In the genomic region with DNA sequence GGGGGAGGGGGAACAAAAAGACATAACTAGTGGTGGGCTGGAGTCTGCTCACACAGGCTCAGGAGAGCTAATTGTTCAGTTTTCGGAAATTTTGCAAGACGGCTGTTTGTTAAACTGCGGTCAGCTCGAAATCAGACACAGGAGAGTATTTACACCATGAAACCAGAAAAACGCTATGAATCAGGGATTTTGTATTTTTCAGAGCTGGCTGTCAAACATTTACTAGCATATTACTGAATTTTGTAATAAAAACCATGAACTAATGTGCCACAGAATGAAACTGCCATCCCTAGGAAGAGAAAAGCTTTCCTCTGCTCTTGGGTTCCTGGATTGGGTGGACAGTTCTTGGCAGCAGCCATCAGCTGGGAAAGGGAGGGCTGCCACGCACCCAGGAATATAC, we compare ENCODE assay signal across 32 cellular contexts. TPM values are rescaled to one million over a fixed set of nuclear protein-coding genes. Genes with fewer than 3 reads are reported as not detected.
"Had no signal": no experiment of that assay in that cellular context is flagged by ENCODE, and none has a peak within 500 bp of the region (broad histone marks: within the 10 kb centered on the region; RNA-seq: fewer than 3 reads in every experiment).

No MANE protein-coding gene starts in this region.

- H3K4me3 Mint-ChIP-seq: activated CD4-positive, alpha-beta memory T cell treated with anti-CD3 and anti-CD28 coated beads for 36 hours; activated CD4-positive, alpha-beta T cell treated with anti-CD3 and anti-CD28 coated beads for 36 hours; activated CD4-positive, alpha-beta T cell treated with anti-CD3 and anti-CD28 coated beads, Interleukin-2, amount 10 ng/mL, durations not matched to agents 24 days and 14 days; activated CD8-positive, alpha-beta memory T cell treated with anti-CD3 and anti-CD28 coated beads, Interleukin-2, amount 10 ng/mL, durations not matched to agents 7 days and 5 days; activated CD8-positive, alpha-beta T cell treated with anti-CD3 and anti-CD28 coated beads, Interleukin-2, amount 10 ng/mL, durations not matched to agents 7 days and 5 days; activated naive CD4-positive, alpha-beta T cell treated with anti-CD3 and anti-CD28 coated beads for 36 hours; activated naive CD4-positive, alpha-beta T cell treated with anti-CD3 and anti-CD28 coated beads, Interleukin-2, amount 50 U/mL, for 24 hours; activated naive CD8-positive, alpha-beta T cell treated with anti-CD3 and anti-CD28 coated beads for 36 hours; activated naive CD8-positive, alpha-beta T cell treated with anti-CD3 and anti-CD28 coated beads, Interleukin-2, amount 50 U/mL, for 24 hours; activated T-helper 1 cell treated with anti-CD3 and anti-CD28 coated beads, Interleukin-12 subunit alpha, Interleukin-12 subunit beta, Interleukin-2, Interleukin-4 antibody, amounts not matched to agents 30 ng/mL and 10 ng/mL and 1 ng/mL, durations not matched to agents 14 hours and 24 hours and 36 hours; T-helper 17 cell had no signal

- H3K9me3 ChIP-seq: adrenal gland, body of pancreas, colonic mucosa, esophagus squamous epithelium had no signal

- H3K27me3 ChIP-seq: adrenal gland, body of pancreas, colonic mucosa, esophagus squamous epithelium, foreskin keratinocyte, gastrocnemius medialis, heart left ventricle had no signal

- H3K4me1 Mint-ChIP-seq: activated CD4-positive, alpha-beta T cell treated with anti-CD3 and anti-CD28 coated beads for 36 hours; activated CD4-positive, alpha-beta T cell treated with anti-CD3 and anti-CD28 coated beads, Interleukin-2, amount 10 ng/mL, durations not matched to agents 24 days and 14 days; activated CD8-positive, alpha-beta memory T cell treated with anti-CD3 and anti-CD28 coated beads, Interleukin-2, amount 10 ng/mL, durations not matched to agents 7 days and 5 days; activated naive CD4-positive, alpha-beta T cell treated with anti-CD3 and anti-CD28 coated beads, Interleukin-2, amount 50 U/mL, for 24 hours; activated naive CD8-positive, alpha-beta T cell treated with anti-CD3 and anti-CD28 coated beads for 36 hours; activated naive CD8-positive, alpha-beta T cell treated with anti-CD3 and anti-CD28 coated beads, Interleukin-2, amount 50 U/mL, for 24 hours; T-helper 17 cell had no signal

- H3K9me3 Mint-ChIP-seq: activated CD4-positive, alpha-beta memory T cell treated with anti-CD3 and anti-CD28 coated beads for 36 hours; activated CD4-positive, alpha-beta T cell treated with anti-CD3 and anti-CD28 coated beads, Interleukin-2, amount 10 ng/mL, durations not matched to agents 24 days and 14 days; activated naive CD4-positive, alpha-beta T cell treated with anti-CD3 and anti-CD28 coated beads for 36 hours; activated naive CD4-positive, alpha-beta T cell treated with anti-CD3 and anti-CD28 coated beads, Interleukin-2, amount 50 U/mL, for 24 hours; activated naive CD8-positive, alpha-beta T cell treated with anti-CD3 and anti-CD28 coated beads, Interleukin-2, amount 50 U/mL, for 24 hours; activated T-helper 1 cell treated with anti-CD3 and anti-CD28 coated beads, Interleukin-12 subunit alpha, Interleukin-12 subunit beta, Interleukin-2, Interleukin-4 antibody, amounts not matched to agents 30 ng/mL and 10 ng/mL and 1 ng/mL, durations not matched to agents 14 hours and 24 hours and 36 hours; activated T-helper 2 cell treated with anti-CD3 and anti-CD28 coated beads, Interferon-gamma antibody, Interleukin-2, Interleukin-4, amounts not matched to agents 10 μg/mL and 5 μg/mL and 100 μg/mL, durations not matched to agents 14 hours and 24 hours and 36 hours had no signal

- H3K27ac Mint-ChIP-seq: activated CD4-positive, alpha-beta memory T cell treated with anti-CD3 and anti-CD28 coated beads for 36 hours; activated CD4-positive, alpha-beta T cell treated with anti-CD3 and anti-CD28 coated beads for 36 hours; activated CD4-positive, alpha-beta T cell treated with anti-CD3 and anti-CD28 coated beads, Interleukin-2, amount 10 ng/mL, durations not matched to agents 24 days and 14 days; activated CD8-positive, alpha-beta memory T cell treated with anti-CD3 and anti-CD28 coated beads, Interleukin-2, amount 10 ng/mL, durations not matched to agents 7 days and 5 days; activated CD8-positive, alpha-beta T cell treated with anti-CD3 and anti-CD28 coated beads, Interleukin-2, amount 10 ng/mL, durations not matched to agents 7 days and 5 days; activated naive CD4-positive, alpha-beta T cell treated with anti-CD3 and anti-CD28 coated beads for 36 hours; activated naive CD4-positive, alpha-beta T cell treated with anti-CD3 and anti-CD28 coated beads, Interleukin-2, amount 50 U/mL, for 24 hours; activated naive CD8-positive, alpha-beta T cell treated with anti-CD3 and anti-CD28 coated beads for 36 hours; activated naive CD8-positive, alpha-beta T cell treated with anti-CD3 and anti-CD28 coated beads, Interleukin-2, amount 50 U/mL, for 24 hours; activated T-helper 1 cell treated with anti-CD3 and anti-CD28 coated beads, Interleukin-12 subunit alpha, Interleukin-12 subunit beta, Interleukin-2, Interleukin-4 antibody, amounts not matched to agents 30 ng/mL and 10 ng/mL and 1 ng/mL, durations not matched to agents 14 hours and 24 hours and 36 hours; activated T-helper 2 cell treated with anti-CD3 and anti-CD28 coated beads, Interferon-gamma antibody, Interleukin-2, Interleukin-4, amounts not matched to agents 10 μg/mL and 5 μg/mL and 100 μg/mL, durations not matched to agents 14 hours and 24 hours and 36 hours; T-helper 17 cell had no signal

- H3K36me3 ChIP-seq: adrenal gland, colonic mucosa, esophagus squamous epithelium, gastrocnemius medialis, heart left ventricle had no signal

- H3K4me1 ChIP-seq: adrenal gland, body of pancreas, colonic mucosa, esophagus squamous epithelium, foreskin keratinocyte, gastrocnemius medialis, heart left ventricle had no signal

- H3K36me3 Mint-ChIP-seq: activated CD4-positive, alpha-beta memory T cell treated with anti-CD3 and anti-CD28 coated beads for 36 hours; activated CD8-positive, alpha-beta memory T cell treated with anti-CD3 and anti-CD28 coated beads, Interleukin-2, amount 10 ng/mL, durations not matched to agents 7 days and 5 days; activated naive CD4-positive, alpha-beta T cell treated with anti-CD3 and anti-CD28 coated beads, Interleukin-2, amount 50 U/mL, for 24 hours; activated naive CD8-positive, alpha-beta T cell treated with anti-CD3 and anti-CD28 coated beads for 36 hours had no signal

- H3K27ac ChIP-seq: adrenal gland, body of pancreas, colonic mucosa, epithelial cell of prostate, esophagus squamous epithelium, foreskin keratinocyte, gastrocnemius medialis, heart left ventricle had no signal

- H3K4me3 ChIP-seq: adrenal gland, body of pancreas, colonic mucosa, esophagus squamous epithelium, gastrocnemius medialis, heart left ventricle had no signal

- ATAC-seq: activated CD4-positive, alpha-beta T cell treated with anti-CD3 and anti-CD28 coated beads for 36 hours; activated CD8-positive, alpha-beta memory T cell treated with anti-CD3 and anti-CD28 coated beads, Interleukin-2, amount 10 ng/mL, durations not matched to agents 7 days and 5 days; activated CD8-positive, alpha-beta T cell treated with anti-CD3 and anti-CD28 coated beads, Interleukin-2, amount 10 ng/mL, durations not matched to agents 7 days and 5 days; activated naive CD8-positive, alpha-beta T cell treated with anti-CD3 and anti-CD28 coated beads, Interleukin-2, amount 50 U/mL, for 24 hours; body of pancreas; foreskin keratinocyte; gastrocnemius medialis; heart left ventricle; T-helper 17 cell had no signal

- H3K27me3 Mint-ChIP-seq: activated CD4-positive, alpha-beta memory T cell treated with anti-CD3 and anti-CD28 coated beads for 36 hours; activated CD4-positive, alpha-beta T cell treated with anti-CD3 and anti-CD28 coated beads for 36 hours; activated CD4-positive, alpha-beta T cell treated with anti-CD3 and anti-CD28 coated beads, Interleukin-2, amount 10 ng/mL, durations not matched to agents 24 days and 14 days; activated CD8-positive, alpha-beta memory T cell treated with anti-CD3 and anti-CD28 coated beads, Interleukin-2, amount 10 ng/mL, durations not matched to agents 7 days and 5 days; activated naive CD8-positive, alpha-beta T cell treated with anti-CD3 and anti-CD28 coated beads for 36 hours; activated naive CD8-positive, alpha-beta T cell treated with anti-CD3 and anti-CD28 coated beads, Interleukin-2, amount 50 U/mL, for 24 hours; T-helper 17 cell had no signal

- DNase-seq: activated CD4-positive, alpha-beta memory T cell treated with anti-CD3 and anti-CD28 coated beads for 36 hours; activated CD4-positive, alpha-beta T cell treated with anti-CD3 and anti-CD28 coated beads for 36 hours; activated CD4-positive, alpha-beta T cell treated with anti-CD3 and anti-CD28 coated beads, Interleukin-2, amount 10 ng/mL, durations not matched to agents 24 days and 14 days; activated CD4-positive, CD25-positive, alpha-beta regulatory T cell; activated CD4-positive, CD25-positive, alpha-beta regulatory T cell treated with anti-CD3 and anti-CD28 coated beads, Interleukin-2, amount 50 U/mL, for 72 hours; activated CD8-positive, alpha-beta memory T cell treated with anti-CD3 and anti-CD28 coated beads, Interleukin-2, amount 10 ng/mL, durations not matched to agents 7 days and 5 days; activated CD8-positive, alpha-beta memory T cell treated with anti-CD3 and anti-CD28 coated beads, Interleukin-2, amount 50 U/mL, for 4 hours; activated CD8-positive, alpha-beta T cell treated with anti-CD3 and anti-CD28 coated beads, Interleukin-2, amount 10 ng/mL, durations not matched to agents 7 days and 5 days; activated effector memory CD4-positive, alpha-beta T cell treated with anti-CD3 and anti-CD28 coated beads, Interleukin-2, amount 50 U/mL, for 16 hours; activated naive CD4-positive, alpha-beta T cell treated with anti-CD3 and anti-CD28 coated beads for 36 hours; activated naive CD8-positive, alpha-beta T cell treated with anti-CD3 and anti-CD28 coated beads for 36 hours; activated naive CD8-positive, alpha-beta T cell treated with anti-CD3 and anti-CD28 coated beads, Interleukin-2, amount 50 U/mL, for 24 hours; activated T-cell treated with anti-CD3 and anti-CD28 coated beads, Interleukin-2, amount 50 U/mL, for 1 hour; activated T-cell treated with anti-CD3 and anti-CD28 coated beads, Interleukin-2, amount 50 U/mL, for 48 hours; adrenal gland; amygdala; aorta; body of pancreas; cerebellar nuclear complex; colonic mucosa; effector CD8-positive, alpha-beta T cell; esophagus squamous epithelium; foreskin keratinocyte; gastrocnemius medialis; glutamatergic neuron; heart left ventricle; T-helper 17 cell had no signal

RNA-seq across cellular contexts. Expression of a gene that starts 45.3 kb away (rescaled TPM):
- total RNA-seq: activated CD4-positive, alpha-beta memory T cell treated with anti-CD3 and anti-CD28 coated beads for 36 hours; activated CD4-positive, alpha-beta T cell treated with anti-CD3 and anti-CD28 coated beads for 36 hours; activated CD4-positive, alpha-beta T cell treated with anti-CD3 and anti-CD28 coated beads, Interleukin-2, amount 10 ng/mL, durations not matched to agents 24 days and 14 days; activated CD8-positive, alpha-beta memory T cell treated with anti-CD3 and anti-CD28 coated beads for 36 hours; activated CD8-positive, alpha-beta memory T cell treated with anti-CD3 and anti-CD28 coated beads, Interleukin-2, amount 10 ng/mL, durations not matched to agents 7 days and 5 days; activated CD8-positive, alpha-beta T cell treated with anti-CD3 and anti-CD28 coated beads, Interleukin-2, amount 10 ng/mL, durations not matched to agents 7 days and 5 days; activated naive CD8-positive, alpha-beta T cell treated with anti-CD3 and anti-CD28 coated beads for 36 hours; activated T-helper 1 cell treated with anti-CD3 and anti-CD28 coated beads, Interleukin-12 subunit alpha, Interleukin-12 subunit beta, Interleukin-2, Interleukin-4 antibody, amounts not matched to agents 30 ng/mL and 10 ng/mL and 1 ng/mL, durations not matched to agents 14 hours and 24 hours and 36 hours; activated T-helper 2 cell treated with anti-CD3 and anti-CD28 coated beads, Interferon-gamma antibody, Interleukin-2, Interleukin-4, amounts not matched to agents 10 μg/mL and 5 μg/mL and 100 μg/mL, durations not matched to agents 14 hours and 24 hours and 36 hours; foreskin keratinocyte; T-helper 17 cell had no signal
- polyA plus RNA-seq: foreskin keratinocyte had no signal
